ENCODE assay signal across 17 cellular contexts in genomic region chr4:7894098-7894676, GRCh38. TPM values are rescaled to one million over a fixed set of nuclear protein-coding genes. Genes with fewer than 3 reads are reported as not detected.
DNase-seq lines count a peak whose midpoint lies in the region; ATAC-seq, FAIRE-seq and TF ChIP-seq lines count a peak whose summit lies in the region.
"Had no signal": no experiment of that assay in that cellular context is flagged by ENCODE, and none has a peak within 500 bp of the region (broad histone marks: within the 10 kb centered on the region; RNA-seq: fewer than 3 reads in every experiment).

No MANE protein-coding gene starts in this region.

- peak; percentile 79 for ATAC-seq in foreskin keratinocyte
- no peak for ATAC-seq in HG03565 (IDR thresholded peaks at IDR 0.05; ENCODE audit: unreplicated experiment)

- TF ChIP-seq CTCF in RWPE1 (conservative IDR thresholded peaks at IDR 0.05; ENCODE audit: low read depth) (no peak), foreskin keratinocyte (conservative IDR thresholded peaks at IDR 0.05) (no peak), progenitor cell of endocrine pancreas (IDR thresholded peaks at IDR 0.05; ENCODE audit: unreplicated experiment) (no peak), GM10266 (IDR thresholded peaks at IDR 0.05; ENCODE audit: control insufficient read depth, insufficient read depth, low read depth, missing control alignments) (no peak)

- DNase-seq in HTR-8/SVneo (ENCODE audit: insufficient read length, low spot score) (no peak), RWPE1 (ENCODE audit: low spot score) (peak; percentile 73), foreskin keratinocyte (peak; percentile 64 to 86), progenitor cell of endocrine pancreas (ENCODE audit: low spot score, unreplicated experiment) (no peak), NCI-H82 (lab: John Stamatoyannopoulos, UW) (no peak), GM10266 (ENCODE audit: extremely low spot score) (no peak)
- DNase-seq: activated CD4-positive, alpha-beta T cell treated with anti-CD3 and anti-CD28 coated beads, Interleukin-2, amount 10 ng/mL, durations not matched to agents 7 days and 5 days; activated naive CD4-positive, alpha-beta T cell treated with anti-CD3 and anti-CD28 coated beads, Interleukin-2, amount 10 ng/mL, durations not matched to agents 7 days and 5 days; GM23248; Peyer's patch; stimulated activated CD4-positive, alpha-beta T cell treated with anti-CD3 and anti-CD28 coated beads, Interleukin-4, amount 100 ng/mL, for 4 hours; stimulated activated CD8-positive, alpha-beta memory T cell treated with anti-CD3 and anti-CD28 coated beads, Interleukin-4, amount 100 ng/mL, for 48 hours; SW 1271 had no signal

- H3K4me3 Mint-ChIP-seq in progenitor cell of endocrine pancreas (ENCODE audit: low read depth) = no peak overlapping the region
- H3K4me3 Mint-ChIP-seq: activated CD4-positive, alpha-beta T cell treated with anti-CD3 and anti-CD28 coated beads, Interleukin-2, amount 10 ng/mL, durations not matched to agents 7 days and 5 days; activated naive CD4-positive, alpha-beta T cell treated with anti-CD3 and anti-CD28 coated beads, Interleukin-2, amount 10 ng/mL, durations not matched to agents 7 days and 5 days; IgD-negative memory B cell had no signal

- peak; percentile 23 for FAIRE-seq in HTR-8/SVneo (lab: Jason Lieb, UNC)
- FAIRE-seq: D721Med had no signal

- H3K4me1 ChIP-seq in foreskin keratinocyte = peaks cover 38% of the 10 kb centered on the region
- H3K4me1 ChIP-seq: Peyer's patch had no signal

- no peaks in the 10 kb centered on the region for H3K27me3 Mint-ChIP-seq in progenitor cell of endocrine pancreas
- H3K27me3 Mint-ChIP-seq: activated CD4-positive, alpha-beta T cell treated with anti-CD3 and anti-CD28 coated beads, Interleukin-2, amount 10 ng/mL, durations not matched to agents 7 days and 5 days had no signal

- CTCF ChIA-PET in RWPE1 (lab: Yijun Ruan, JAX) = no interaction called here

- H3K27ac Mint-ChIP-seq in progenitor cell of endocrine pancreas = peak overlapping the region; percentile 38
- H3K27ac Mint-ChIP-seq: activated CD4-positive, alpha-beta T cell treated with anti-CD3 and anti-CD28 coated beads, Interleukin-2, amount 10 ng/mL, durations not matched to agents 7 days and 5 days; activated naive CD4-positive, alpha-beta T cell treated with anti-CD3 and anti-CD28 coated beads, Interleukin-2, amount 10 ng/mL, durations not matched to agents 7 days and 5 days; IgD-negative memory B cell had no signal

- peak overlapping the region; percentile 88 for H3K27ac ChIP-seq in RWPE1
- peak overlapping the region; percentile 69 for H3K27ac ChIP-seq in foreskin keratinocyte
- H3K27ac ChIP-seq: GM23248, thoracic aorta had no signal

- peaks cover 12% of the 10 kb centered on the region for H3K4me1 Mint-ChIP-seq in progenitor cell of endocrine pancreas (ENCODE audit: low read depth)
- H3K4me1 Mint-ChIP-seq: activated naive CD4-positive, alpha-beta T cell treated with anti-CD3 and anti-CD28 coated beads, Interleukin-2, amount 10 ng/mL, durations not matched to agents 7 days and 5 days; IgD-negative memory B cell had no signal

- H3K27me3 ChIP-seq in foreskin keratinocyte = no peaks in the 10 kb centered on the region
- H3K27me3 ChIP-seq: Peyer's patch had no signal

- H3K36me3 Mint-ChIP-seq in progenitor cell of endocrine pancreas (ENCODE audit: insufficient read depth) = peaks cover 5% of the 10 kb centered on the region
- H3K36me3 Mint-ChIP-seq: IgD-negative memory B cell had no signal

- POLR2A ChIA-PET in RWPE1 (lab: Yijun Ruan, JAX; ENCODE audit: low non-redundant PET) = no interaction called here

- peaks cover 5% of the 10 kb centered on the region for H3K9me3 Mint-ChIP-seq in progenitor cell of endocrine pancreas (ENCODE audit: low read depth)
- H3K9me3 Mint-ChIP-seq: activated CD4-positive, alpha-beta T cell treated with anti-CD3 and anti-CD28 coated beads, Interleukin-2, amount 10 ng/mL, durations not matched to agents 7 days and 5 days had no signal

RNA-seq across cellular contexts. Expression of gene AFAP1, which starts 45.5 kb away (rescaled TPM):
- total RNA-seq in foreskin keratinocyte (21.3 and 35.9 TPM in 2 replicates), progenitor cell of endocrine pancreas (31.9 and 32.9 TPM in 2 replicates)
- polyA plus RNA-seq in foreskin keratinocyte = 6.1 and 8.6 TPM in 2 replicates

Comparison
In these comparisons a context has a peak if more than half of its experiments do, and no peak if none do; other contexts are left out.
1. DNase-seq: peak in RWPE1 (single experiment) and foreskin keratinocyte (2 of 2); none in HTR-8/SVneo (single experiment), progenitor cell of endocrine pancreas (single experiment), NCI-H82 (single experiment) and GM10266 (single experiment).